13 cellular contexts compared by ENCODE assay signal in genomic region chr2:172293952-172294351, GRCh38.
DNase-seq lines count a peak whose midpoint lies in the region; ATAC-seq lines count a peak whose summit lies in the region.
"Had no signal": no experiment of that assay in that cellular context is flagged by ENCODE, and none has a peak within 500 bp of the region (broad histone marks: within the 10 kb centered on the region; RNA-seq: fewer than 3 reads in every experiment).

No MANE protein-coding gene starts in this region.

- H3K4me3 Mint-ChIP-seq in T-helper 17 cell = no peak overlapping the region
- H3K4me3 Mint-ChIP-seq: H9 had no signal

- H3K9me3 ChIP-seq in T-helper 17 cell (ENCODE audit: control insufficient read depth, low read length, poor library complexity, severe bottlenecking) (no peaks in the 10 kb centered on the region), aorta (ENCODE audit: control insufficient read depth, low read length) (no peaks in the 10 kb centered on the region)
- H3K9me3 ChIP-seq: tibial artery had no signal

- H3K36me3 Mint-ChIP-seq in T-helper 17 cell (ENCODE audit: low read depth) = no peaks in the 10 kb centered on the region

- peaks cover 0 to 4% of the 10 kb centered on the region in 2 donors for H3K27me3 ChIP-seq in aorta (ENCODE audit: control insufficient read depth in 1 of 2, insufficient read depth in 2 of 2, low read length in 1 of 2)

- no peak overlapping the region for H3K4me3 ChIP-seq in aorta (ENCODE audit: low read length in 2 of 2)
- H3K4me3 ChIP-seq: tibial artery had no signal

- H3K27me3 Mint-ChIP-seq in T-helper 17 cell = peaks cover 38% of the 10 kb centered on the region

- no peaks in the 10 kb centered on the region for H3K36me3 ChIP-seq in aorta (ENCODE audit: control insufficient read depth in 1 of 2, insufficient read depth in 2 of 2, low read length in 1 of 2)
- H3K36me3 ChIP-seq: tibial artery had no signal

- no peaks in the 10 kb centered on the region for H3K4me1 ChIP-seq in aorta (ENCODE audit: control insufficient read depth in 1 of 2, insufficient read depth in 2 of 2, low read length in 2 of 2)

- H3K27ac ChIP-seq in aorta (ENCODE audit: low read depth in 1 of 2, low read length in 2 of 2) = no peak overlapping the region
- H3K27ac ChIP-seq: tibial artery had no signal

- no peak for ATAC-seq in T-helper 17 cell
- peak; percentile 71 for ATAC-seq in aorta (ENCODE audit: low FRiP score)
- no peak for ATAC-seq in GM21529 (IDR thresholded peaks at IDR 0.05; ENCODE audit: unreplicated experiment)
- ATAC-seq: Panc1 had no signal

- 65 to 74% methylated on average over 6 of the region's 6 CpGs for WGBS in aorta, 2 donors

- peaks cover 3% of the 10 kb centered on the region for H3K4me1 Mint-ChIP-seq in T-helper 17 cell

- peak overlapping the region; percentile 37 for H3K27ac Mint-ChIP-seq in T-helper 17 cell
- H3K27ac Mint-ChIP-seq: H9 had no signal

- intact Hi-C loops in aorta (cut with DNase I) = no loop called here

- DNase-seq in SKM-1 treated with dmso at 0.1 percent for 144 hours (lab: John Stamatoyannopoulos, UW; ENCODE audit: unreplicated experiment) = peak; percentile 19
- no peak for DNase-seq in SKM-1 (lab: John Stamatoyannopoulos, UW; ENCODE audit: unreplicated experiment)
- no peak for DNase-seq in T-helper 17 cell
- DNase-seq in kidney tubule cell (ENCODE audit: low spot score) = peak; percentile 17
- peak in 1 of 2 donors; percentile 77 for DNase-seq in aorta
- DNase-seq in inferior parietal cortex (ENCODE audit: extremely low spot score) = no peak
- DNase-seq in stimulated activated CD4-positive, alpha-beta T cell treated with anti-CD3 and anti-CD28 coated beads, Interleukin-4, amount 100 ng/mL, for 4 hours = no peak
- DNase-seq: activated T-cell treated with anti-CD3 and anti-CD28 coated beads, Interleukin-2, amount 50 U/mL, for 1 hour; effector CD4-positive, alpha-beta T cell; H9 had no signal

Comparison
In these comparisons a context has a peak if more than half of its experiments do, and no peak if none do; other contexts are left out.
1. DNase-seq: peak in SKM-1 treated with dmso at 0.1 percent for 144 hours (single experiment) and kidney tubule cell (single experiment); none in SKM-1 (single experiment), T-helper 17 cell (0 of 3), inferior parietal cortex (single experiment) and stimulated activated CD4-positive, alpha-beta T cell treated with anti-CD3 and anti-CD28 coated beads, Interleukin-4, amount 100 ng/mL, for 4 hours (0 of 2).